ENCODE assay signal across 8 cellular contexts in the genomic region with DNA sequence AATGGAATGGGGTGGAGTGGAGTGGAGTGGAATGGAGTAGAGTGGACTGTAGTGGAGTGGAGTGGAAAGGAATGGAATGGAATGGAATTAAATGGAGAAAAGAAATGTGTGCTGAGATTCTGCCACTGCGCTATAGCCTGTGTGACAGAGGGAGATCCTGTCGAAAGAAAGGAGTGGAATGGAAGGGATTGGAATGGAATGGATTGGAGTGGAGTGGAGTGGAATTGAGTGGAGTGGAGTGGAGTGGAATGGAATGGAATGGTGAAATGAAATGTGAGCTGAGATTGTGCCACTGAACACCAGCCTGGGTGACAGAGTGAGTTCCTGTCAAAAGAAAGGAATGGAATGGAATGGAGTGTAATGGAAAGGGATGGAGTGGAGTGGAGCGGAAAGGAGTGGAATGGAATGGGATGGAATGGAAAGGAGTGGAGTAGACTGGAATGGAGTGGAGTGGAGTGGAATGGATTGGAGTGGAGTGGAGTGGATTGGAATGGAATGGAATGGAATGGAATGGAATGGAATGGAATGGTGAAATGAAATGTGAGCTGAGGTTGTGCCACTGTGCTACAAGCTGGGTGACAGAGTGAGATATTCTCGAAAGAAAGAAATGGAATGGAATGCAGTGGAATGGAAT.
DNase-seq lines count a peak whose midpoint lies in the region; ATAC-seq, FAIRE-seq and TF ChIP-seq lines count a peak whose summit lies in the region.
"Not testable (repeated sequence)": the region's sequence is repeated elsewhere in the genome, so short reads cannot be mapped to it uniquely, and the experiment has no call there.

No MANE protein-coding gene starts in this region.

- in situ Hi-C loops in HepG2 (cut with HindIII; ENCODE audit: extremely low pct_ligation_motif_present, low pct_unique_long_range_greater_than_20kb): not testable (repeated sequence)

- dilution Hi-C loops in endothelial cell of umbilical vein (cut with MboI; ENCODE audit: extremely low pct_ligation_motif_present, low sequenced_read_pairs): not testable (repeated sequence)

- H3K9me1 ChIP-seq in endothelial cell of umbilical vein (replicated peaks; ENCODE audit: control insufficient read depth, extremely low read depth, insufficient read depth, low read length): not testable (repeated sequence)

- WGBS in heart right ventricle, 2 donors: 47 to 62% methylated on average over 4 of the region's 4 CpGs
- WGBS in HepG2 (ENCODE audit: low lambda C conversion rate): 4% methylated on average over 4 of the region's 4 CpGs
- 56 to 68% methylated on average over 4 of the region's 4 CpGs for WGBS in aorta, 2 donors

- BruUV-seq in endothelial cell of umbilical vein (replicated peaks; lab: Mats Ljungman, UMichigan); HepG2 (replicated peaks; lab: Mats Ljungman, UMichigan): not testable (repeated sequence)

- not testable (repeated sequence) for TF ChIP-seq POLR2A in NB4 (IDR thresholded peaks at IDR 0.05; ENCODE audit: extremely low read depth, insufficient read length); endothelial cell of umbilical vein (IDR thresholded peaks at IDR 0.05; ENCODE audit: low read depth, low read length); HepG2 (IDR thresholded peaks at IDR 0.05; ENCODE audit: insufficient read depth in 1 of 2, low read depth in 2 of 2, low read length in 2 of 2)

- H3K9me3 ChIP-seq in endothelial cell of umbilical vein (replicated peaks; ENCODE audit: control insufficient read depth, insufficient read depth, low read length) (peaks cover 23% of the 10 kb centered on the region), heart right ventricle (peaks cover 0 to 57% (median 0%) of the 10 kb centered on the region in 11 donors), HepG2 (ENCODE audit: low read length) (peaks cover 55% of the 10 kb centered on the region), aorta (ENCODE audit: control insufficient read depth, low read length) (peaks cover 11% of the 10 kb centered on the region)

- TF ChIP-seq CTCF in NB4 (IDR thresholded peaks at IDR 0.05; ENCODE audit: low read depth, low read length); endothelial cell of umbilical vein (IDR thresholded peaks at IDR 0.05; ENCODE audit: extremely low read depth in 1 of 2, insufficient read depth in 1 of 2, low read depth in 1 of 2, low read length in 2 of 2); heart right ventricle (IDR thresholded peaks at IDR 0.05); HepG2 (CRISPR knock-in tag; IDR thresholded peaks at IDR 0.05); omental fat pad (IDR thresholded peaks at IDR 0.05): not testable (repeated sequence)

- not testable (repeated sequence) for FAIRE-seq in endothelial cell of umbilical vein (lab: Jason Lieb, UNC); HepG2 (lab: Jason Lieb, UNC)

- H3K4me1 ChIP-seq in endothelial cell of umbilical vein (ENCODE audit: control insufficient read depth, extremely low read depth, insufficient read depth, low read length); heart right ventricle; HepG2 (ENCODE audit: insufficient read depth, low read length); aorta (ENCODE audit: control insufficient read depth in 1 of 2, insufficient read depth in 2 of 2, low read length in 2 of 2): not testable (repeated sequence)

- H4K20me1 ChIP-seq in endothelial cell of umbilical vein (replicated peaks; ENCODE audit: control insufficient read depth, extremely low read depth, insufficient read depth, low read length); HepG2 (ENCODE audit: insufficient read depth, low read length): not testable (repeated sequence)

- peak; percentile 60 for ATAC-seq in GM18867 (IDR thresholded peaks at IDR 0.05; ENCODE audit: unreplicated experiment)
- ATAC-seq in HG02588 (IDR thresholded peaks at IDR 0.05; ENCODE audit: unreplicated experiment): peak; percentile 54
- peak; percentile 49 to 89 (median 72) for ATAC-seq in heart right ventricle
- peak; percentile 71 for ATAC-seq in HepG2
- peak; percentile 85 for ATAC-seq in omental fat pad (ENCODE audit: low FRiP score)
- ATAC-seq in aorta (ENCODE audit: low FRiP score): peak; percentile 93

- H3K36me3 ChIP-seq in endothelial cell of umbilical vein (ENCODE audit: control insufficient read depth in 2 of 2, extremely low read depth in 1 of 2, insufficient read depth in 2 of 2, low read length in 2 of 2); heart right ventricle; HepG2 (replicated peaks in 1 of 2; ENCODE audit: control insufficient read depth in 1 of 2, insufficient read depth in 2 of 2, low read length in 2 of 2); aorta (ENCODE audit: control insufficient read depth in 1 of 2, insufficient read depth in 2 of 2, low read length in 1 of 2): not testable (repeated sequence)

- not testable (repeated sequence) for H3K9ac ChIP-seq in endothelial cell of umbilical vein (replicated peaks; ENCODE audit: extremely low read depth, insufficient read depth, low read length); HepG2 (ENCODE audit: insufficient read depth, low read depth, low read length)

- DNase-seq in NB4 (ENCODE audit: low read depth) (peak; percentile 8), endothelial cell of umbilical vein (ENCODE audit: low read depth, low spot score) (peak; percentile 42)
- DNase-seq in heart right ventricle; HepG2 (ENCODE audit: low spot score); omental fat pad (ENCODE audit: low spot score); aorta: not testable (repeated sequence)

- not testable (repeated sequence) for H3K27ac ChIP-seq in endothelial cell of umbilical vein (ENCODE audit: insufficient read depth, low read depth, low read length); heart right ventricle; HepG2 (ENCODE audit: extremely low read length, insufficient read depth, low read length); aorta (ENCODE audit: low read depth in 1 of 2, low read length in 2 of 2)

- intact Hi-C loops in endothelial cell of umbilical vein (cut with micrococcal nuclease); heart right ventricle (cut with DNase I); HepG2 (cut with micrococcal nuclease; ENCODE audit: unreplicated experiment); aorta (cut with DNase I): not testable (repeated sequence)

- not testable (repeated sequence) for H3K79me2 ChIP-seq in endothelial cell of umbilical vein (ENCODE audit: control insufficient read depth, insufficient read depth, low read length); HepG2 (ENCODE audit: insufficient read depth, low read length)

- not testable (repeated sequence) for TF ChIP-seq EP300 in HepG2 (IDR thresholded peaks at IDR 0.05; ENCODE audit: low read depth in 2 of 2, low read length in 2 of 2); HepG2 (CRISPR knock-in tag; IDR thresholded peaks at IDR 0.05; ENCODE audit: borderline replicate concordance)

- POLR2A ChIA-PET in endothelial cell of umbilical vein (lab: Charles Lee); HepG2 (lab: Yijun Ruan, JAX): not testable (repeated sequence)

- not testable (repeated sequence) for H3K27me3 ChIP-seq in endothelial cell of umbilical vein (ENCODE audit: control insufficient read depth in 2 of 2, insufficient read depth in 2 of 2, low read length in 2 of 2); heart right ventricle; HepG2 (ENCODE audit: control insufficient read depth in 1 of 2, insufficient read depth in 2 of 2, low read length in 2 of 2); aorta (ENCODE audit: control insufficient read depth in 1 of 2, insufficient read depth in 2 of 2, low read length in 1 of 2)

- not testable (repeated sequence) for H3K4me2 ChIP-seq in endothelial cell of umbilical vein (ENCODE audit: insufficient read depth, low read length); HepG2 (ENCODE audit: low read depth, low read length)

- TF ChIP-seq RAD21 in HepG2 (CRISPR knock-in tag; IDR thresholded peaks at IDR 0.05): not testable (repeated sequence)

- not testable (repeated sequence) for H2AFZ ChIP-seq in endothelial cell of umbilical vein (ENCODE audit: low read depth, low read length); HepG2 (ENCODE audit: low read length)

- not testable (repeated sequence) for H3K4me3 ChIP-seq in NB4 (ENCODE audit: low read depth, low read length); endothelial cell of umbilical vein (replicated peaks in 1 of 3; ENCODE audit: insufficient read depth in 1 of 3, low read depth in 1 of 3, low read length in 3 of 3); heart right ventricle; HepG2 (replicated peaks in 1 of 3; ENCODE audit: insufficient read depth in 1 of 3, low read depth in 2 of 3, low read length in 3 of 3); aorta (ENCODE audit: low read length in 2 of 2)

- CTCF ChIA-PET in endothelial cell of umbilical vein (lab: Charles Lee); HepG2 (lab: Yijun Ruan, JAX; ENCODE audit: low intra/inter-chr PET ratio, low total read pairs): not testable (repeated sequence)
